In genomic region chr15:94231728-94232086, GRCh38 we compare ENCODE assay signal across 8 cellular contexts. TPM values are rescaled to one million over a fixed set of nuclear protein-coding genes. Genes with fewer than 3 reads are reported as not detected.
DNase-seq lines count a peak whose midpoint lies in the region; ATAC-seq, FAIRE-seq and TF ChIP-seq lines count a peak whose summit lies in the region.

No MANE protein-coding gene starts in this region.

- H2AFZ ChIP-seq in keratinocyte (ENCODE audit: control insufficient read depth, low read length): peak overlapping the region; percentile 86

- peak overlapping the region; percentile 98 for H3K4me3 ChIP-seq in DOHH2 (ENCODE audit: low read length)
- peak overlapping the region; percentile 67 to 76 for H3K4me3 ChIP-seq in ascending aorta
- H3K4me3 ChIP-seq in keratinocyte (ENCODE audit: control insufficient read depth in 2 of 3, extremely low read depth in 1 of 3, insufficient read depth in 2 of 3, low read depth in 1 of 3, low read length in 3 of 3): peak overlapping the region; percentile 67 to 96 (median 93)
- H3K4me3 ChIP-seq in suprapubic skin: peak overlapping the region; percentile 87

- H3K79me2 ChIP-seq in DOHH2 (ENCODE audit: control insufficient read depth, low read length): peaks cover 59% of the 10 kb centered on the region
- H3K79me2 ChIP-seq in keratinocyte (ENCODE audit: control insufficient read depth, insufficient read depth, low read length): peaks cover 47% of the 10 kb centered on the region

- H3K27ac ChIP-seq in DOHH2 (ENCODE audit: low read depth, low read length): peak overlapping the region; percentile 95
- peak overlapping the region; percentile 15 to 40 for H3K27ac ChIP-seq in ascending aorta
- H3K27ac ChIP-seq in keratinocyte (ENCODE audit: control insufficient read depth, insufficient read depth, low read length): peak overlapping the region; percentile 99
- H3K27ac ChIP-seq in suprapubic skin: peak overlapping the region; percentile 82

- peaks cover 29% of the 10 kb centered on the region for H3F3A ChIP-seq in DOHH2 (ENCODE audit: control insufficient read depth, insufficient read depth)

- peaks cover 30% of the 10 kb centered on the region for H3K36me3 ChIP-seq in DOHH2 (ENCODE audit: control insufficient read depth, low read length)
- H3K36me3 ChIP-seq in ascending aorta: no peaks in the 10 kb centered on the region
- H3K36me3 ChIP-seq in keratinocyte (ENCODE audit: control insufficient read depth in 2 of 2, extremely low read depth in 1 of 2, insufficient read depth in 2 of 2, low read length in 2 of 2): no peaks in the 10 kb centered on the region
- H3K36me3 ChIP-seq in suprapubic skin: no peaks in the 10 kb centered on the region

- H3K27me3 ChIP-seq in DOHH2 (ENCODE audit: control insufficient read depth, low read length) (peaks cover 9% of the 10 kb centered on the region; the same call in 1 of the 2 replicates), ascending aorta (no peaks in the 10 kb centered on the region), keratinocyte (ENCODE audit: control insufficient read depth, extremely low read depth, insufficient read depth, low read length) (no peaks in the 10 kb centered on the region), suprapubic skin (no peaks in the 10 kb centered on the region)

- 3% methylated on average over 14 of the region's 15 CpGs for WGBS in suprapubic skin

- no peak for FAIRE-seq in keratinocyte (lab: Jason Lieb, UNC)

- DNase-seq in KG1 (lab: John Stamatoyannopoulos, UW) (peak; percentile 31), ascending aorta (ENCODE audit: low spot score in 2 of 2) (no peak), keratinocyte (ENCODE audit: low read depth, low spot score) (no peak), suprapubic skin (ENCODE audit: low spot score in 2 of 2) (no peak), NCI-H2171 (lab: John Stamatoyannopoulos, UW) (no peak), NCI-H510A treated with DMSO at 0.1 percent for 48 hours (lab: John Stamatoyannopoulos, UW) (no peak)

- peak overlapping the region; percentile 95 for H3K9ac ChIP-seq in keratinocyte (ENCODE audit: control insufficient read depth, extremely low read depth, insufficient read depth, low read length)

- peaks cover 71% of the 10 kb centered on the region for H3K4me1 ChIP-seq in DOHH2 (ENCODE audit: control insufficient read depth, low read length)
- no peaks in the 10 kb centered on the region for H3K4me1 ChIP-seq in ascending aorta
- H3K4me1 ChIP-seq in keratinocyte (ENCODE audit: control insufficient read depth, extremely low read depth, insufficient read depth, low read length): peaks cover 56% of the 10 kb centered on the region
- H3K4me1 ChIP-seq in suprapubic skin: peaks cover 28% of the 10 kb centered on the region

- dilution Hi-C loops in keratinocyte (cut with MboI; ENCODE audit: extremely low pct_ligation_motif_present, low sequenced_read_pairs): no loop called here

- ATAC-seq in GM21576 (IDR thresholded peaks at IDR 0.05; ENCODE audit: unreplicated experiment): peak; percentile 4

- TF ChIP-seq EP300 in suprapubic skin (IDR thresholded peaks at IDR 0.05): no peak

- peak overlapping the region; percentile 96 for H3K4me2 ChIP-seq in DOHH2 (ENCODE audit: low read length)
- H3K4me2 ChIP-seq in keratinocyte (ENCODE audit: control insufficient read depth, extremely low read depth, insufficient read depth, low read depth, low read length): peak overlapping the region; percentile 98

- intact Hi-C loops in ascending aorta (cut with DNase I): no loop called here

- no peak for TF ChIP-seq POLR2A in suprapubic skin (IDR thresholded peaks at IDR 0.05)

- H4K20me1 ChIP-seq in DOHH2 (ENCODE audit: control insufficient read depth, insufficient read depth, low read depth, low read length) (peaks cover 13% of the 10 kb centered on the region), keratinocyte (ENCODE audit: control insufficient read depth, extremely low read depth, insufficient read depth, low read length) (no peaks in the 10 kb centered on the region)

- H3K9me1 ChIP-seq in keratinocyte (ENCODE audit: control insufficient read depth, extremely low read depth, insufficient read depth, low read length): no peaks in the 10 kb centered on the region

- H3K9me3 ChIP-seq in DOHH2 (ENCODE audit: control insufficient read depth, insufficient read depth, low read length): no peaks in the 10 kb centered on the region
- H3K9me3 ChIP-seq in ascending aorta: no peaks in the 10 kb centered on the region
- no peaks in the 10 kb centered on the region for H3K9me3 ChIP-seq in keratinocyte (ENCODE audit: control insufficient read depth, low read depth, low read length)
- H3K9me3 ChIP-seq in suprapubic skin: no peaks in the 10 kb centered on the region

- TF ChIP-seq CTCF in DOHH2 (IDR thresholded peaks at IDR 0.05; ENCODE audit: low read depth, low read length, poor library complexity, severe bottlenecking) (no peak), ascending aorta (IDR thresholded peaks at IDR 0.05) (no peak), keratinocyte (optimal IDR thresholded peaks at IDR 0.05 in 1 of 3, IDR thresholded peaks at IDR 0.05 in 1 of 3, conservative IDR thresholded peaks at IDR 0.05 in 1 of 3; ENCODE audit: extremely low read depth in 1 of 3, insufficient read depth in 2 of 3, low read length in 3 of 3) (no peak), suprapubic skin (IDR thresholded peaks at IDR 0.05) (no peak)

- no peaks in the 10 kb centered on the region for H3K9me2 ChIP-seq in DOHH2 (replicated peaks; ENCODE audit: control insufficient read depth, low read length)

RNA-seq across cellular contexts. Expression of gene MCTP2, which starts 0.3 kb away (rescaled TPM):
- 25.5 TPM for total RNA-seq in ascending aorta
- 21.2 to 22.4 TPM (median 22.0 TPM) in 3 replicates for polyA plus RNA-seq in keratinocyte
- polyA plus RNA-seq in keratinocyte (2011; ENCODE audit: low read depth): 6.9 TPM
- polyA plus RNA-seq in keratinocyte (2011; cell fraction: cytosol; rRNA removed): 12.4 and 15.5 TPM in 2 replicates
- polyA plus RNA-seq in keratinocyte (2011; cell fraction: nucleus; rRNA removed): 46.6 and 49.7 TPM in 2 replicates
- 6.9 and 8.9 TPM in 2 replicates for polyA plus RNA-seq in keratinocyte (2012; ENCODE audit: low replicate concordance)
- polyA minus RNA-seq in keratinocyte: 27.5 to 59.2 TPM (median 50.0 TPM) in 3 replicates
- 22.1 TPM for polyA minus RNA-seq in keratinocyte (2011; cell fraction: cytosol; rRNA and poly(A)+ RNA removed)
- 39.6 and 63.1 TPM in 2 replicates for polyA minus RNA-seq in keratinocyte (2011; cell fraction: nucleus; rRNA and poly(A)+ RNA removed)
- 10 to 100 TPM; 17.2 to 41.8 (median 20.5) TPM for total RNA-seq in suprapubic skin

Comparison
In these comparisons a context has a peak if more than half of its experiments do, and no peak if none do; other contexts are left out.
1. H3K27ac ChIP-seq: peak in every context shown above with its lines; median percentile 99 in keratinocyte; 95 in DOHH2; 82 in suprapubic skin; 28 in ascending aorta.